18 cellular contexts compared by ENCODE assay signal in the genomic region with DNA sequence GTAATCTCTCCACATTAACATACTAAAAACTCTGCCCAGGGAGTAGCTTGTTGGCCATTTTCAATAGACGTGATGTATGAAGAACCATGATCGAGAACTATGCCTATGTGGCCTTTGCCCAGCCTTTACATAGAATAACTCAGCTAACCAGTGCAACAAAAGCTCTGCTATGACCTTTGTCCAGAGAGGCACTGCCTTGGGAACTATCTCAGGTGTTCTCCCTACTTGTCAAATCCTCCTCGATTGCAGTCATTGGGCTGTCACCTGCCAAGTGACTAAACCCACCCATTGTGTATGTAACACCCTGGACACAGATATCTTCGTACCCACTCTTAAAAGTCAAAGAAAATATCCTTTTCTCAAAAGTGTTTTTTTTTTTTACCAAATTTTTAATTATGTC.
DNase-seq lines count a peak whose midpoint lies in the region; ATAC-seq, FAIRE-seq and TF ChIP-seq lines count a peak whose summit lies in the region.
"Had no signal": no experiment of that assay in that cellular context is flagged by ENCODE, and none has a peak within 500 bp of the region (broad histone marks: within the 10 kb centered on the region; RNA-seq: fewer than 3 reads in every experiment).

No MANE protein-coding gene starts in this region.

- no peaks in the 10 kb centered on the region for H3K36me3 ChIP-seq in HCT116 (ENCODE audit: control insufficient read depth in 1 of 2, insufficient read depth in 2 of 2, low read length in 2 of 2)
- H3K36me3 ChIP-seq in body of pancreas (replicated peaks in 1 of 2; ENCODE audit: insufficient read depth in 1 of 2, low read depth in 2 of 2), result no peaks in the 10 kb centered on the region
- no peaks in the 10 kb centered on the region for H3K36me3 ChIP-seq in pancreas
- H3K36me3 ChIP-seq: BLaER1 had no signal

- TF ChIP-seq CTCF in A549 (IDR thresholded peaks at IDR 0.05) (no peak), HCT116 (IDR thresholded peaks at IDR 0.05 in 2 of 3, conservative IDR thresholded peaks at IDR 0.05 in 1 of 3; ENCODE audit: borderline replicate concordance in 1 of 3, insufficient read depth in 1 of 3, low read depth in 2 of 3, low read length in 2 of 3) (no peak), body of pancreas (IDR thresholded peaks at IDR 0.05) (no peak), pancreas (IDR thresholded peaks at IDR 0.05) (no peak)

- H3K27ac ChIP-seq in A549 (no peak overlapping the region), HCT116 (ENCODE audit: low read depth, low read length) (no peak overlapping the region), body of pancreas (peak overlapping the region in 3 of 4 donors; percentile 15 to 42 (median 41)), pancreas (peak overlapping the region in 3 of 4 donors; percentile 20 to 45 (median 42))
- H3K27ac ChIP-seq: BLaER1, C4-2B had no signal

- no peak for DNase-seq in A549 (ENCODE audit: low read depth in 1 of 2, low spot score in 1 of 2)
- no peak for DNase-seq in HCT116 (ENCODE audit: low read depth, low spot score)
- DNase-seq in body of pancreas, result peak; percentile 26 to 46 (median 32)
- peak in 3 of 6 donors; percentile 12 to 61 (median 45) for DNase-seq in pancreas
- no peak for DNase-seq in activated CD8-positive, alpha-beta memory T cell treated with anti-CD3 and anti-CD28 coated beads, Interleukin-2, amount 50 U/mL, for 4 hours
- DNase-seq in Kasumi-1 (lab: John Stamatoyannopoulos, UW), result no peak
- DNase-seq: Caco-2; CD4-positive, CD25-positive, alpha-beta regulatory T cell; CD8-positive, alpha-beta T cell; DND-41; H9; HFFc6 had no signal

- H3K4me3 ChIP-seq in A549, result no peak overlapping the region
- H3K4me3 ChIP-seq in HCT116 (replicated peaks in 1 of 2; ENCODE audit: low read depth in 1 of 2, low read length in 2 of 2), result no peak overlapping the region
- H3K4me3 ChIP-seq in body of pancreas, result no peak overlapping the region
- no peak overlapping the region for H3K4me3 ChIP-seq in pancreas
- H3K4me3 ChIP-seq: BLaER1, GM23338 had no signal

- no peak for TF ChIP-seq EP300 in A549 (IDR thresholded peaks at IDR 0.05)

- H2AFZ ChIP-seq in HCT116 (ENCODE audit: low read depth, low read length, poor library complexity, severe bottlenecking), result peak overlapping the region; percentile 54

- no peak overlapping the region for H3K9ac ChIP-seq in HCT116 (ENCODE audit: low read length)
- H3K9ac ChIP-seq: BLaER1 had no signal

- intact Hi-C loops in HCT116 (cut with micrococcal nuclease), result no loop called here
- intact Hi-C loops in body of pancreas (cut with DNase I), result no loop called here
- intact Hi-C loops in pancreas (cut with DNase I), result no loop called here

- H3K9me3 ChIP-seq in A549 (no peaks in the 10 kb centered on the region), HCT116 (ENCODE audit: control insufficient read depth in 1 of 2, insufficient read depth in 1 of 2, low read depth in 1 of 2, low read length in 2 of 2) (no peaks in the 10 kb centered on the region), body of pancreas (no peaks in the 10 kb centered on the region), pancreas (no peaks in the 10 kb centered on the region)
- H3K9me3 ChIP-seq: BLaER1, Caco-2 had no signal

- no peaks in the 10 kb centered on the region for H4K20me1 ChIP-seq in HCT116 (ENCODE audit: insufficient read depth)
- H4K20me1 ChIP-seq: BLaER1 had no signal

- no peaks in the 10 kb centered on the region for H3K27me3 ChIP-seq in HCT116 (ENCODE audit: insufficient read depth, low read length)
- H3K27me3 ChIP-seq in body of pancreas, result no peaks in the 10 kb centered on the region
- no peaks in the 10 kb centered on the region for H3K27me3 ChIP-seq in pancreas
- H3K27me3 ChIP-seq: BLaER1 had no signal

- CTCF ChIA-PET in A549 (lab: Yijun Ruan, JAX) (no interaction called here), HCT116 (lab: Charles Lee) (no interaction called here)

- TF ChIP-seq RAD21 in A549 (conservative IDR thresholded peaks at IDR 0.05 in 1 of 2, IDR thresholded peaks at IDR 0.05 in 1 of 2) (no peak), HCT116 (IDR thresholded peaks at IDR 0.05; ENCODE audit: low read depth) (no peak)

- peak overlapping the region; percentile 53 for H3K4me2 ChIP-seq in A549
- no peak overlapping the region for H3K4me2 ChIP-seq in HCT116 (ENCODE audit: low read length)
- H3K4me2 ChIP-seq: BLaER1, GM23338 had no signal

- no peak for TF ChIP-seq POLR2A in A549 (IDR thresholded peaks at IDR 0.05; ENCODE audit: low read length)
- TF ChIP-seq POLR2A in HCT116 (IDR thresholded peaks at IDR 0.05; ENCODE audit: borderline replicate concordance, extremely low read depth, insufficient read depth, insufficient read length), result no peak
- TF ChIP-seq POLR2A in body of pancreas (IDR thresholded peaks at IDR 0.05), result no peak

- RAD21 ChIA-PET in HCT116 (lab: Charles Lee; ENCODE audit: low non-redundant PET in 1 of 2, low total read pairs in 2 of 2, uncharacterized antibody in 2 of 2, unreplicated experiment in 2 of 2), result interaction anchor here in 1 of 2 experiments (0.7 kb wide), 1 partner anchor 68 kb away, joined by 3 read pairs; no protein-coding TSS in a partner anchor

- POLR2A ChIA-PET in A549 (lab: Yijun Ruan, JAX) (no interaction called here), HCT116 (lab: Charles Lee) (no interaction called here)

- no peaks in the 10 kb centered on the region for H3K79me2 ChIP-seq in HCT116 (ENCODE audit: insufficient read depth, low read length)

- H3K4me1 ChIP-seq in A549 (peaks cover 13% of the 10 kb centered on the region; the same call in 2 of the 3 replicates), HCT116 (ENCODE audit: control insufficient read depth in 1 of 2, insufficient read depth in 2 of 2, low read length in 2 of 2) (peaks cover 0 to 6% of the 10 kb centered on the region in 2 experiments; a peak in 2 of 4 replicates), body of pancreas (peaks cover 29% of the 10 kb centered on the region), pancreas (no peaks in the 10 kb centered on the region)
- H3K4me1 ChIP-seq: BLaER1 had no signal

- no peaks in the 10 kb centered on the region for H3K9me2 ChIP-seq in HCT116 (ENCODE audit: insufficient read depth)

- ATAC-seq in A549 (no peak; a peak in 1 of 6 replicates), HCT116 (no peak), body of pancreas (peak; percentile 82), pancreas (peak; percentile 80 to 98 (median 91)), GM19324 (IDR thresholded peaks at IDR 0.05; ENCODE audit: low FRiP score, unreplicated experiment) (no peak)
- ATAC-seq: CD8-positive, alpha-beta T cell; GM23338 had no signal

- no TSS peak for BruUV-seq in HCT116 (replicated peaks; lab: Mats Ljungman, UMichigan)

- 65% methylated on average over 4 of the region's 4 CpGs for WGBS in A549 (ENCODE audit: missing lambda C conversion rate)
- WGBS in body of pancreas, 2 donors, result 31 to 40% methylated on average over 4 of the region's 4 CpGs
- 32 to 38% methylated on average over 4 of the region's 4 CpGs for WGBS in pancreas, 2 donors

- FAIRE-seq in A549 (lab: Jason Lieb, UNC) (no peak), pancreas (lab: Jason Lieb, UNC) (no peak)
- FAIRE-seq: G401.6, GM12892 had no signal

TF ChIP-seq in A549, 52 proteins besides CTCF, POLR2A, EP300 and RAD21 (continues in another document):
- TF ChIP-seq, protein P1, sequence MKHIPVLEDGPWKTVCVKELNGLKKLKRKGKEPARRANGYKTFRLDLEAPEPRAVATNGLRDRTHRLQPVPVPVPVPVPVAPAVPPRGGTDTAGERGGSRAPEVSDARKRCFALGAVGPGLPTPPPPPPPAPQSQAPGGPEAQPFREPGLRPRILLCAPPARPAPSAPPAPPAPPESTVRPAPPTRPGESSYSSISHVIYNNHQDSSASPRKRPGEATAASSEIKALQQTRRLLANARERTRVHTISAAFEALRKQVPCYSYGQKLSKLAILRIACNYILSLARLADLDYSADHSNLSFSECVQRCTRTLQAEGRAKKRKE (CRISPR knock-in tag; IDR thresholded peaks at IDR 0.05; ENCODE audit: low read depth), result no peak
- no peak for TF ChIP-seq MYC (IDR thresholded peaks at IDR 0.05; ENCODE audit: borderline replicate concordance, low read length)
- no peak for TF ChIP-seq KDM1A (IDR thresholded peaks at IDR 0.05; ENCODE audit: low read depth)
- TF ChIP-seq, protein P2, sequence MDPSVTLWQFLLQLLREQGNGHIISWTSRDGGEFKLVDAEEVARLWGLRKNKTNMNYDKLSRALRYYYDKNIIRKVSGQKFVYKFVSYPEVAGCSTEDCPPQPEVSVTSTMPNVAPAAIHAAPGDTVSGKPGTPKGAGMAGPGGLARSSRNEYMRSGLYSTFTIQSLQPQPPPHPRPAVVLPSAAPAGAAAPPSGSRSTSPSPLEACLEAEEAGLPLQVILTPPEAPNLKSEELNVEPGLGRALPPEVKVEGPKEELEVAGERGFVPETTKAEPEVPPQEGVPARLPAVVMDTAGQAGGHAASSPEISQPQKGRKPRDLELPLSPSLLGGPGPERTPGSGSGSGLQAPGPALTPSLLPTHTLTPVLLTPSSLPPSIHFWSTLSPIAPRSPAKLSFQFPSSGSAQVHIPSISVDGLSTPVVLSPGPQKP (IDR thresholded peaks at IDR 0.05; ENCODE audit: low read depth, low read length), result no peak
- TF ChIP-seq CHD2 (IDR thresholded peaks at IDR 0.05; ENCODE audit: low read length, partially characterized antibody), result no peak
- no peak for TF ChIP-seq PHF8 (IDR thresholded peaks at IDR 0.05; ENCODE audit: borderline replicate concordance, low read depth)

TF ChIP-seq in HCT116, 20 proteins besides CTCF, POLR2A, EP300 and RAD21:
- TF ChIP-seq TCF7L2 (IDR thresholded peaks at IDR 0.05; ENCODE audit: borderline replicate concordance, extremely low read depth, insufficient read depth, insufficient read length), result no peak
- TF ChIP-seq ZNF274 (IDR thresholded peaks at IDR 0.05; ENCODE audit: low read depth, low read length), result no peak
- no peak for TF ChIP-seq EZH2phosphoT487 (IDR thresholded peaks at IDR 0.05; ENCODE audit: borderline replicate concordance)
- TF ChIP-seq FOSL1 (IDR thresholded peaks at IDR 0.05; ENCODE audit: low read depth), result no peak
- TF ChIP-seq SP1 (IDR thresholded peaks at IDR 0.05; ENCODE audit: low read depth), result no peak

Comparison
In these comparisons a context has a peak if more than half of its experiments do, and no peak if none do; other contexts are left out.
1. ATAC-seq: peak in body of pancreas (single experiment) and pancreas (4 of 4); none in A549 (0 of 2), HCT116 (single experiment) and GM19324 (single experiment).
2. DNase-seq: peak in body of pancreas (4 of 4); none in A549 (0 of 2), HCT116 (single experiment), activated CD8-positive, alpha-beta memory T cell treated with anti-CD3 and anti-CD28 coated beads, Interleukin-2, amount 50 U/mL, for 4 hours (single experiment) and Kasumi-1 (0 of 2).
3. H3K27ac ChIP-seq: peak in body of pancreas (3 of 4) and pancreas (3 of 4); none in A549 (0 of 2) and HCT116 (single experiment).